Comparison of ENCODE assay signal across 9 cellular contexts in the genomic region with DNA sequence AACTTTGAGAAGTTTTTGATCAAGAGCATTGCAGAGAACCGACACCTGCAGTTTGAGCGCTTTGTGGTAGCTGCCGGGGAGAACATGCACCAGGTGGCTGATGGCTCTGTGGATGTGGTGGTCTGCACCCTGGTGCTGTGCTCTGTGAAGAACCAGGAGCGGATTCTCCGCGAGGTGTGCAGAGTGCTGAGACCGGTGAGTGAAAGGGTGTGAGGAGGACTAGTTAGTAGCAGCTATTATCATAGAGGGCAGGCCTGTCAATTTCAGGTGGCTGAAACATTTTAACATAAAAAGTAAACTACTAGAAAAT. TPM values are rescaled to one million over a fixed set of nuclear protein-coding genes. Genes with fewer than 3 reads are reported as not detected.
A peak's percentile ranks its signal among the peaks of the same experiment; 100 is the strongest.
DNase-seq lines count a peak whose midpoint lies in the region; ATAC-seq and TF ChIP-seq lines count a peak whose summit lies in the region.
"Had no signal": no experiment of that assay in that cellular context is flagged by ENCODE, and none has a peak within 500 bp of the region (broad histone marks: within the 10 kb centered on the region; RNA-seq: fewer than 3 reads in every experiment).

No MANE protein-coding gene starts in this region.

- no TSS peak for BruUV-seq in Calu3 (replicated peaks; lab: Mats Ljungman, UMichigan)

- intact Hi-C loops in Calu3 (cut with micrococcal nuclease; ENCODE audit: unreplicated experiment): loop anchor here (10.0 kb wide), 1 partner anchor 100 kb away; the partner anchor contains the start of gene SLC11A2
- intact Hi-C loops in uterus (cut with DNase I; ENCODE audit: low total_unique reads): no loop called here

- H2AFZ ChIP-seq in KMS-11 (ENCODE audit: low read depth): peak overlapping the region; percentile 62; the same call in 1 of the 2 replicates

- H3K4me1 ChIP-seq in KMS-11 (ENCODE audit: low read depth, poor library complexity, severe bottlenecking): peaks cover 74% of the 10 kb centered on the region
- peaks cover 31% of the 10 kb centered on the region for H3K4me1 ChIP-seq in mesodermal cell (ENCODE audit: control insufficient read depth, insufficient read depth, low read length, poor library complexity, severe bottlenecking)
- H3K4me1 ChIP-seq in uterus: peaks cover 0 to 4% of the 10 kb centered on the region in 2 donors

- peak overlapping the region; percentile 83 for H3K4me2 ChIP-seq in KMS-11

- H4K20me1 ChIP-seq in KMS-11 (ENCODE audit: insufficient read depth): no peaks in the 10 kb centered on the region

- no peak for DNase-seq in Calu3
- no peak for DNase-seq in choroid plexus epithelial cell (ENCODE audit: low read depth)
- DNase-seq in uterus: no peak
- DNase-seq in effector CD8-positive, alpha-beta T cell (lab: John Stamatoyannopoulos, UW): no peak
- no peak for DNase-seq in NCI-H226

- no peaks in the 10 kb centered on the region for H3K9me3 ChIP-seq in mesodermal cell (ENCODE audit: control insufficient read depth, low read length)
- H3K9me3 ChIP-seq in uterus: no peaks in the 10 kb centered on the region

- H3K27me3 ChIP-seq in KMS-11 (ENCODE audit: insufficient read depth, low read depth) (no peaks in the 10 kb centered on the region), uterus (no peaks in the 10 kb centered on the region)

- CTCF ChIA-PET in Calu3 (lab: Charles Lee): interaction anchor here (0.6 to 1.4 kb wide), 2 partner anchors 100 to 1829 kb away, joined by 4 to 5 read pairs; no protein-coding TSS in a partner anchor

- H3K27ac Mint-ChIP-seq in Calu3 (ENCODE audit: unreplicated experiment): no peak overlapping the region

- H3K36me3 Mint-ChIP-seq in Calu3 (ENCODE audit: insufficient read depth, unreplicated experiment): peaks cover 12% of the 10 kb centered on the region

- H3K4me1 Mint-ChIP-seq in Calu3 (ENCODE audit: low read depth, unreplicated experiment): peaks cover 25% of the 10 kb centered on the region

- 73 to 97% methylated on average over 3 to 7 of the region's 7 CpGs for WGBS in mesodermal cell (ENCODE audit: insufficient coverage in 2 of 2), 2 experiments

- H3K4me3 ChIP-seq in KMS-11 (IDR thresholded peaks at IDR 0.05; ENCODE audit: insufficient read depth, low read depth, low read length) (no peak overlapping the region), choroid plexus epithelial cell (ENCODE audit: low read depth, low read length) (peak overlapping the region; percentile 72), mesodermal cell (ENCODE audit: extremely low read depth, insufficient read depth, low read length, poor library complexity, severe bottlenecking) (peak overlapping the region; percentile 47), uterus (peak overlapping the region; percentile 66 to 91)

- H3K9ac ChIP-seq in KMS-11: peak overlapping the region; percentile 3; the same call in 1 of the 2 replicates

- TF ChIP-seq CTCF in Calu3 (IDR thresholded peaks at IDR 0.05; ENCODE audit: unreplicated experiment): no peak
- TF ChIP-seq CTCF in KMS-11 (conservative IDR thresholded peaks at IDR 0.05; ENCODE audit: low read depth, low read length): no peak
- no peak for TF ChIP-seq CTCF in choroid plexus epithelial cell (conservative IDR thresholded peaks at IDR 0.05; ENCODE audit: low read depth, low read length)
- no peak for TF ChIP-seq CTCF in uterus (IDR thresholded peaks at IDR 0.05)

- H3K36me3 ChIP-seq in KMS-11 (ENCODE audit: insufficient read depth) (no peaks in the 10 kb centered on the region), mesodermal cell (ENCODE audit: control insufficient read depth, insufficient read depth, low read length) (peaks cover 7% of the 10 kb centered on the region), uterus (no peaks in the 10 kb centered on the region)

- TF ChIP-seq POLR2A in uterus (IDR thresholded peaks at IDR 0.05): no peak

- no peak for ATAC-seq in GM18519 (IDR thresholded peaks at IDR 0.05; ENCODE audit: low FRiP score, unreplicated experiment)

- no peaks in the 10 kb centered on the region for H3K79me2 ChIP-seq in KMS-11 (ENCODE audit: insufficient read depth, low read depth)

- peak overlapping the region; percentile 64 for H3K27ac ChIP-seq in KMS-11
- peak overlapping the region; percentile 85 for H3K27ac ChIP-seq in mesodermal cell (ENCODE audit: low read depth, low read length, severe bottlenecking)
- H3K27ac ChIP-seq in uterus: peak overlapping the region; percentile 85 to 95

- peak overlapping the region; percentile 72 for H3K4me3 Mint-ChIP-seq in Calu3 (ENCODE audit: low read depth, unreplicated experiment)

- no peaks in the 10 kb centered on the region for H3K9me3 Mint-ChIP-seq in Calu3 (ENCODE audit: low read depth, unreplicated experiment)

- H3K27me3 Mint-ChIP-seq in Calu3 (ENCODE audit: unreplicated experiment): no peaks in the 10 kb centered on the region

RNA-seq across cellular contexts. Expression of gene HIGD1C, which starts 27.0 kb away (rescaled TPM):
- total RNA-seq in Calu3 (2022): not detected in 2 replicates
- not detected for polyA plus RNA-seq in mesodermal cell (2013, experiment 1 of 2)
- not detected for polyA plus RNA-seq in mesodermal cell (2013, experiment 2 of 2)
- total RNA-seq in uterus: not detected
- total RNA-seq: renal cortical epithelial cell had no signal
